In the genomic region with DNA sequence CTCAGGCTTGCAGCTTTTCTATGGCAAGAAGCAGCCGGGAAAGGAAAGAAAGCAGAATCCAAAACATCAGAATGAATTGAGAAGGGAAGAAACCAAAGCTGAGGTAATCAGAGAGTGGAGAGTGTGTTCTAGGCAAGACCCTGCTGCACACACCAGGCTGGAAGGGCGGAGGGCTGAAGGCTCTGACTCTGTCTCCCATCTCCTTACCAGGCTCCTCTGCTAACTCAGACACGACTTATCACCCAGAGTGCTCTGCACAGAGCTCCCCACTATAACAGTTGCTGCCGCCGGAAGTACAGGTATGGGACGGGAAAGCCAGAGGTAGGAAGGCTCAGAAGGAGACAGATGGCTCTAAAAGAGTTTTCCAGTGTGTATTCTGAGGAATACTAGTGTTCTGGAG, we compare ENCODE assay signal across 12 cellular contexts. TPM values are rescaled to one million over a fixed set of nuclear protein-coding genes. Genes with fewer than 3 reads are reported as not detected.
A peak's percentile ranks its signal among the peaks of the same experiment; 100 is the strongest.
DNase-seq lines count a peak whose midpoint lies in the region; ATAC-seq and TF ChIP-seq lines count a peak whose summit lies in the region.
"Had no signal": no experiment of that assay in that cellular context is flagged by ENCODE, and none has a peak within 500 bp of the region (broad histone marks: within the 10 kb centered on the region; RNA-seq: fewer than 3 reads in every experiment).

No MANE protein-coding gene starts in this region.

- H3K27ac ChIP-seq in hepatocyte, result peak overlapping the region; percentile 75

- H3K4me1 ChIP-seq in hepatocyte (ENCODE audit: insufficient read depth), result peaks cover 15% of the 10 kb centered on the region

- H3K4me1 Mint-ChIP-seq in activated T-cell treated with anti-CD3 and anti-CD28 coated beads, Interleukin-2, amount 50 U/mL, for 4 hours (ENCODE audit: low read depth), result peaks cover 34% of the 10 kb centered on the region
- H3K4me1 Mint-ChIP-seq in activated CD4-positive, alpha-beta memory T cell treated with anti-CD3 and anti-CD28 coated beads, Interleukin-2, amount 10 ng/mL, durations not matched to agents 7 days and 5 days, result peaks cover 49% of the 10 kb centered on the region
- peaks cover 55% of the 10 kb centered on the region for H3K4me1 Mint-ChIP-seq in stimulated activated naive CD8-positive, alpha-beta T cell treated with anti-CD3 and anti-CD28 coated beads, Interleukin-15, amount 100 ng/mL, for 72 hours

- H3K27me3 Mint-ChIP-seq in activated T-cell treated with anti-CD3 and anti-CD28 coated beads, Interleukin-2, amount 50 U/mL, for 4 hours (ENCODE audit: low read depth), result no peaks in the 10 kb centered on the region
- no peaks in the 10 kb centered on the region for H3K27me3 Mint-ChIP-seq in activated CD4-positive, alpha-beta memory T cell treated with anti-CD3 and anti-CD28 coated beads, Interleukin-2, amount 10 ng/mL, durations not matched to agents 7 days and 5 days
- no peaks in the 10 kb centered on the region for H3K27me3 Mint-ChIP-seq in stimulated activated naive CD8-positive, alpha-beta T cell treated with anti-CD3 and anti-CD28 coated beads, Interleukin-15, amount 100 ng/mL, for 72 hours

- TF ChIP-seq CTCF in hepatocyte (IDR thresholded peaks at IDR 0.05; ENCODE audit: poor library complexity), result no peak

- H4K20me1 ChIP-seq in hepatocyte (ENCODE audit: insufficient read depth, poor library complexity, severe bottlenecking), result no peaks in the 10 kb centered on the region

- H3K9me3 Mint-ChIP-seq in activated T-cell treated with anti-CD3 and anti-CD28 coated beads, Interleukin-2, amount 50 U/mL, for 4 hours, result no peaks in the 10 kb centered on the region
- no peaks in the 10 kb centered on the region for H3K9me3 Mint-ChIP-seq in activated CD4-positive, alpha-beta memory T cell treated with anti-CD3 and anti-CD28 coated beads, Interleukin-2, amount 10 ng/mL, durations not matched to agents 7 days and 5 days
- no peaks in the 10 kb centered on the region for H3K9me3 Mint-ChIP-seq in stimulated activated naive CD8-positive, alpha-beta T cell treated with anti-CD3 and anti-CD28 coated beads, Interleukin-15, amount 100 ng/mL, for 72 hours

- WGBS in hepatocyte (ENCODE audit: low lambda C conversion rate, missing lambda C conversion rate), result 90% methylated on average over 6 of the region's 6 CpGs

- CTCF ChIA-PET in activated CD4-positive, alpha-beta memory T cell treated with anti-CD3 and anti-CD28 coated beads, Interleukin-2, amount 10 ng/mL, durations not matched to agents 7 days and 5 days (lab: Charles Lee), result interaction anchor here (0.8 to 2.0 kb wide), 3 partner anchors 12 to 143 kb away, joined by 4 to 10 read pairs (median 7); no protein-coding TSS in a partner anchor

- H3K27me3 ChIP-seq in hepatocyte, result no peaks in the 10 kb centered on the region
- H3K27me3 ChIP-seq: uterus had no signal

- peak overlapping the region; percentile 97 for H3K4me3 Mint-ChIP-seq in activated T-cell treated with anti-CD3 and anti-CD28 coated beads, Interleukin-2, amount 50 U/mL, for 4 hours
- peak overlapping the region; percentile 85 for H3K4me3 Mint-ChIP-seq in activated CD4-positive, alpha-beta memory T cell treated with anti-CD3 and anti-CD28 coated beads, Interleukin-2, amount 10 ng/mL, durations not matched to agents 7 days and 5 days
- peak overlapping the region; percentile 89 to 94 for H3K4me3 Mint-ChIP-seq in stimulated activated naive CD8-positive, alpha-beta T cell treated with anti-CD3 and anti-CD28 coated beads, Interleukin-15, amount 100 ng/mL, for 72 hours

- no peak overlapping the region for H2AFZ ChIP-seq in hepatocyte

- peaks cover 37% of the 10 kb centered on the region for H3K79me2 ChIP-seq in hepatocyte

- H3K9me2 ChIP-seq in hepatocyte (replicated peaks; ENCODE audit: insufficient read depth), result no peaks in the 10 kb centered on the region

- H3K36me3 ChIP-seq in hepatocyte (replicated peaks; ENCODE audit: insufficient read depth, low read depth), result no peaks in the 10 kb centered on the region
- H3K36me3 ChIP-seq: uterus had no signal

- POLR2A ChIA-PET in activated CD4-positive, alpha-beta memory T cell treated with anti-CD3 and anti-CD28 coated beads, Interleukin-2, amount 10 ng/mL, durations not matched to agents 7 days and 5 days (lab: Charles Lee), result interaction anchor here (1.4 to 4.3 kb wide), 6 partner anchors 10 to 143 kb away, joined by 3 to 37 read pairs (median 8); a partner anchor contains a TSS

- H3K4me2 ChIP-seq in hepatocyte, result peak overlapping the region; percentile 81

- no peak for DNase-seq in activated T-cell treated with anti-CD3 and anti-CD28 coated beads, Interleukin-2, amount 50 U/mL, for 4 hours
- DNase-seq in activated T-cell treated with anti-CD3 and anti-CD28 coated beads, Interleukin-2, amount 50 U/mL, for 1 hour, result no peak
- no peak for DNase-seq in activated CD4-positive, alpha-beta memory T cell treated with anti-CD3 and anti-CD28 coated beads, Interleukin-2, amount 10 ng/mL, durations not matched to agents 7 days and 5 days
- DNase-seq in hepatocyte (ENCODE audit: low spot score), result no peak
- no peak for DNase-seq in stimulated activated naive CD8-positive, alpha-beta T cell treated with anti-CD3 and anti-CD28 coated beads, Interleukin-15, amount 100 ng/mL, for 72 hours
- no peak for DNase-seq in hepatic stellate cell (ENCODE audit: low spot score)
- no peak for DNase-seq in stimulated activated CD4-positive, alpha-beta T cell treated with anti-CD3 and anti-CD28 coated beads, Interleukin-4, amount 100 ng/mL, for 4 hours
- DNase-seq: AML-193, KBM-7, uterus had no signal

- H3K36me3 Mint-ChIP-seq in activated T-cell treated with anti-CD3 and anti-CD28 coated beads, Interleukin-2, amount 50 U/mL, for 4 hours (ENCODE audit: insufficient read depth), result peaks cover 45% of the 10 kb centered on the region
- peaks cover 50% of the 10 kb centered on the region for H3K36me3 Mint-ChIP-seq in activated CD4-positive, alpha-beta memory T cell treated with anti-CD3 and anti-CD28 coated beads, Interleukin-2, amount 10 ng/mL, durations not matched to agents 7 days and 5 days (ENCODE audit: low read depth)

- peak overlapping the region; percentile 56 for H3K4me3 ChIP-seq in hepatocyte

- no peaks in the 10 kb centered on the region for H3K9me3 ChIP-seq in hepatocyte (ENCODE audit: low read depth)
- H3K9me3 ChIP-seq: uterus had no signal

- peak overlapping the region; percentile 83 for H3K27ac Mint-ChIP-seq in activated CD4-positive, alpha-beta memory T cell treated with anti-CD3 and anti-CD28 coated beads, Interleukin-2, amount 10 ng/mL, durations not matched to agents 7 days and 5 days
- H3K27ac Mint-ChIP-seq in stimulated activated naive CD8-positive, alpha-beta T cell treated with anti-CD3 and anti-CD28 coated beads, Interleukin-15, amount 100 ng/mL, for 72 hours, result peak overlapping the region; percentile 76 to 96

- no peak for ATAC-seq in activated T-cell treated with anti-CD3 and anti-CD28 coated beads, Interleukin-2, amount 50 U/mL, for 4 hours
- no peak for ATAC-seq in stimulated activated naive CD8-positive, alpha-beta T cell treated with anti-CD3 and anti-CD28 coated beads, Interleukin-15, amount 100 ng/mL, for 72 hours
- ATAC-seq in GM18858 (IDR thresholded peaks at IDR 0.05; ENCODE audit: unreplicated experiment), result no peak

RNA-seq across cellular contexts. Expression of a gene that starts 1.2 kb away (rescaled TPM):
- total RNA-seq in activated T-cell treated with anti-CD3 and anti-CD28 coated beads, Interleukin-2, amount 50 U/mL, for 4 hours, result 10 to 100 TPM; 92.8 to 95.0 (median 93.3) TPM
- 10 to 100 TPM; 63.5 to 67.9 TPM for total RNA-seq in activated CD4-positive, alpha-beta memory T cell treated with anti-CD3 and anti-CD28 coated beads, Interleukin-2, amount 10 ng/mL, durations not matched to agents 7 days and 5 days
- total RNA-seq in hepatocyte, result 21.5 and 26.4 TPM in 2 replicates
- polyA plus RNA-seq in hepatocyte, result 55.4 and 57.5 TPM in 2 replicates

RNA-seq across cellular contexts. Expression of a gene that starts 1.4 kb away (rescaled TPM):
- 1 to 10 TPM; 3.0 to 4.4 (median 3.5) TPM for total RNA-seq in activated T-cell treated with anti-CD3 and anti-CD28 coated beads, Interleukin-2, amount 50 U/mL, for 4 hours
- 1 to 10 TPM; 2.0 to 2.1 TPM for total RNA-seq in activated CD4-positive, alpha-beta memory T cell treated with anti-CD3 and anti-CD28 coated beads, Interleukin-2, amount 10 ng/mL, durations not matched to agents 7 days and 5 days
- 13.0 and 16.2 TPM in 2 replicates for total RNA-seq in hepatocyte
- 1.0 and 2.5 TPM in 2 replicates for polyA plus RNA-seq in hepatocyte

RNA-seq across cellular contexts. Expression of a gene that starts 8.7 kb away (rescaled TPM):
- total RNA-seq in activated T-cell treated with anti-CD3 and anti-CD28 coated beads, Interleukin-2, amount 50 U/mL, for 4 hours, result 1 to 10 TPM in 2 of 3 donors, under 1 TPM in 1; 0.52 to 2.9 (median 2.3) TPM
- 1 to 10 TPM; 1.5 to 1.9 TPM for total RNA-seq in activated CD4-positive, alpha-beta memory T cell treated with anti-CD3 and anti-CD28 coated beads, Interleukin-2, amount 10 ng/mL, durations not matched to agents 7 days and 5 days
- total RNA-seq in hepatocyte, result not detected in 2 replicates
- 0.44 TPM in 1 of 2 replicates, not detected in the other for polyA plus RNA-seq in hepatocyte
- total RNA-seq: renal cortical epithelial cell had no signal

RNA-seq across cellular contexts. Expression of a gene that starts 10.7 kb away (rescaled TPM):
- total RNA-seq in activated T-cell treated with anti-CD3 and anti-CD28 coated beads, Interleukin-2, amount 50 U/mL, for 4 hours, result 10 to 100 TPM; 15.8 to 18.3 (median 18.2) TPM
- 10 to 100 TPM; 31.2 to 32.0 TPM for total RNA-seq in activated CD4-positive, alpha-beta memory T cell treated with anti-CD3 and anti-CD28 coated beads, Interleukin-2, amount 10 ng/mL, durations not matched to agents 7 days and 5 days
- total RNA-seq in hepatocyte, result 0.64 TPM in 1 of 2 replicates, not detected in the other
- polyA plus RNA-seq in hepatocyte, result 0.70 TPM in 1 of 2 replicates, not detected in the other
- total RNA-seq: renal cortical epithelial cell had no signal

RNA-seq across cellular contexts. Expression of a gene that starts 20.7 kb away (rescaled TPM):
- 1 to 10 TPM in 1 of 3 donors, under 1 TPM in 2; 0.78 to 1.3 (median 0.84) TPM for total RNA-seq in activated T-cell treated with anti-CD3 and anti-CD28 coated beads, Interleukin-2, amount 50 U/mL, for 4 hours
- 1 to 10 TPM; 1.8 to 2.3 TPM for total RNA-seq in activated CD4-positive, alpha-beta memory T cell treated with anti-CD3 and anti-CD28 coated beads, Interleukin-2, amount 10 ng/mL, durations not matched to agents 7 days and 5 days
- total RNA-seq in hepatocyte, result 6.3 and 41.6 TPM in 2 replicates
- polyA plus RNA-seq in hepatocyte, result 13.9 and 25.1 TPM in 2 replicates
